In genomic region chr6:84371681-84372080, GRCh38 we compare ENCODE assay signal across 31 cellular contexts.
"Had no signal": no experiment of that assay in that cellular context is flagged by ENCODE, and none has a peak within 500 bp of the region (broad histone marks: within the 10 kb centered on the region; RNA-seq: fewer than 3 reads in every experiment).

No MANE protein-coding gene starts in this region.

- DNase-seq: activated CD4-positive, alpha-beta memory T cell treated with anti-CD3 and anti-CD28 coated beads, Interleukin-2, amount 10 ng/mL, durations not matched to agents 7 days and 5 days; activated CD4-positive, alpha-beta T cell treated with anti-CD3 and anti-CD28 coated beads for 1 hour; activated CD4-positive, alpha-beta T cell treated with anti-CD3 and anti-CD28 coated beads for 4 hours; activated CD4-positive, alpha-beta T cell treated with anti-CD3 and anti-CD28 coated beads, Interleukin-2, amount 10 ng/mL, durations not matched to agents 7 days and 5 days; activated CD4-positive, alpha-beta T cell treated with anti-CD3 and anti-CD28 coated beads, Interleukin-2, amount 50 U/mL, for 4 hours; activated CD8-positive, alpha-beta memory T cell treated with anti-CD3 and anti-CD28 coated beads, Interleukin-2, amount 50 U/mL, for 48 hours; activated gamma-delta T cell; activated naive CD4-positive, alpha-beta T cell; activated naive CD4-positive, alpha-beta T cell treated with anti-CD3 and anti-CD28 coated beads, Interleukin-2, amount 10 ng/mL, durations not matched to agents 7 days and 5 days; activated naive CD8-positive, alpha-beta T cell treated with anti-CD3 and anti-CD28 coated beads, Interleukin-2, amount 10 ng/mL, durations not matched to agents 7 days and 5 days; activated T-cell treated with anti-CD3 and anti-CD28 coated beads for 4 hours; activated T-cell treated with anti-CD3 and anti-CD28 coated beads, Interleukin-2, amount 50 U/mL, for 24 hours; activated T-cell treated with anti-CD3 and anti-CD28 coated beads, Interleukin-2, amount 50 U/mL, for 72 hours; amniotic stem cell; anterior cingulate cortex; brain microvascular endothelial cell; dermis blood vessel endothelial cell; effector CD4-positive, alpha-beta T cell; effector memory CD8-positive, alpha-beta T cell; erythroblast; foreskin keratinocyte; gastrocnemius medialis; glutamatergic neuron; heart left ventricle; hypothalamus had no signal

- H3K27me3 ChIP-seq: brain microvascular endothelial cell, esophagus muscularis mucosa, foreskin keratinocyte, gastrocnemius medialis, heart left ventricle had no signal

- H3K27me3 Mint-ChIP-seq: activated CD4-positive, alpha-beta memory T cell treated with anti-CD3 and anti-CD28 coated beads, Interleukin-2, amount 10 ng/mL, durations not matched to agents 7 days and 5 days; activated CD4-positive, alpha-beta T cell treated with anti-CD3 and anti-CD28 coated beads, Interleukin-2, amount 10 ng/mL, durations not matched to agents 7 days and 5 days; activated naive CD4-positive, alpha-beta T cell treated with anti-CD3 and anti-CD28 coated beads, Interleukin-2, amount 10 ng/mL, durations not matched to agents 7 days and 5 days; activated naive CD8-positive, alpha-beta T cell treated with anti-CD3 and anti-CD28 coated beads, Interleukin-2, amount 10 ng/mL, durations not matched to agents 7 days and 5 days; activated T-cell treated with anti-CD3 and anti-CD28 coated beads, Interleukin-2, amount 50 U/mL, for 24 hours; central memory CD8-positive, alpha-beta T cell; effector memory CD8-positive, alpha-beta T cell had no signal

- H3K4me1 Mint-ChIP-seq: activated CD4-positive, alpha-beta memory T cell treated with anti-CD3 and anti-CD28 coated beads, Interleukin-2, amount 10 ng/mL, durations not matched to agents 7 days and 5 days; activated CD4-positive, alpha-beta T cell treated with anti-CD3 and anti-CD28 coated beads, Interleukin-2, amount 10 ng/mL, durations not matched to agents 7 days and 5 days; activated naive CD4-positive, alpha-beta T cell treated with anti-CD3 and anti-CD28 coated beads, Interleukin-2, amount 10 ng/mL, durations not matched to agents 7 days and 5 days; activated naive CD8-positive, alpha-beta T cell treated with anti-CD3 and anti-CD28 coated beads, Interleukin-2, amount 10 ng/mL, durations not matched to agents 7 days and 5 days; central memory CD8-positive, alpha-beta T cell; WTC11 had no signal

- H3K4me3 ChIP-seq: coronary artery, esophagus muscularis mucosa, gastrocnemius medialis, heart left ventricle had no signal

- H3K4me1 ChIP-seq: esophagus muscularis mucosa, foreskin keratinocyte, gastrocnemius medialis, heart left ventricle had no signal

- ATAC-seq: activated naive CD4-positive, alpha-beta T cell treated with anti-CD3 and anti-CD28 coated beads, Interleukin-2, amount 50 U/mL, for 72 hours; activated T-cell treated with anti-CD3 and anti-CD28 coated beads, Interleukin-2, amount 50 U/mL, for 72 hours; effector memory CD8-positive, alpha-beta T cell; foreskin keratinocyte; gastrocnemius medialis; heart left ventricle had no signal

- H3K4me3 Mint-ChIP-seq: activated CD4-positive, alpha-beta memory T cell treated with anti-CD3 and anti-CD28 coated beads, Interleukin-2, amount 10 ng/mL, durations not matched to agents 7 days and 5 days; activated CD4-positive, alpha-beta T cell treated with anti-CD3 and anti-CD28 coated beads, Interleukin-2, amount 10 ng/mL, durations not matched to agents 7 days and 5 days; activated naive CD4-positive, alpha-beta T cell treated with anti-CD3 and anti-CD28 coated beads, Interleukin-2, amount 10 ng/mL, durations not matched to agents 7 days and 5 days; activated naive CD8-positive, alpha-beta T cell treated with anti-CD3 and anti-CD28 coated beads, Interleukin-2, amount 10 ng/mL, durations not matched to agents 7 days and 5 days; activated T-cell treated with anti-CD3 and anti-CD28 coated beads, Interleukin-2, amount 50 U/mL, for 24 hours; activated T-cell treated with anti-CD3 and anti-CD28 coated beads, Interleukin-2, amount 50 U/mL, for 72 hours; central memory CD8-positive, alpha-beta T cell; effector memory CD8-positive, alpha-beta T cell; WTC11 had no signal

- H3K9me3 Mint-ChIP-seq: activated naive CD8-positive, alpha-beta T cell treated with anti-CD3 and anti-CD28 coated beads, Interleukin-2, amount 10 ng/mL, durations not matched to agents 7 days and 5 days; activated T-cell treated with anti-CD3 and anti-CD28 coated beads, Interleukin-2, amount 50 U/mL, for 24 hours; WTC11 had no signal

- H3K9me3 ChIP-seq: esophagus muscularis mucosa, gastrocnemius medialis had no signal

- H3K27ac Mint-ChIP-seq: activated CD4-positive, alpha-beta memory T cell treated with anti-CD3 and anti-CD28 coated beads, Interleukin-2, amount 10 ng/mL, durations not matched to agents 7 days and 5 days; activated CD4-positive, alpha-beta T cell treated with anti-CD3 and anti-CD28 coated beads, Interleukin-2, amount 10 ng/mL, durations not matched to agents 7 days and 5 days; activated naive CD4-positive, alpha-beta T cell treated with anti-CD3 and anti-CD28 coated beads, Interleukin-2, amount 10 ng/mL, durations not matched to agents 7 days and 5 days; activated naive CD4-positive, alpha-beta T cell treated with anti-CD3 and anti-CD28 coated beads, Interleukin-2, amount 50 U/mL, for 72 hours; activated naive CD8-positive, alpha-beta T cell treated with anti-CD3 and anti-CD28 coated beads, Interleukin-2, amount 10 ng/mL, durations not matched to agents 7 days and 5 days; activated T-cell treated with anti-CD3 and anti-CD28 coated beads, Interleukin-2, amount 50 U/mL, for 24 hours; activated T-cell treated with anti-CD3 and anti-CD28 coated beads, Interleukin-2, amount 50 U/mL, for 72 hours; effector memory CD8-positive, alpha-beta T cell; WTC11 had no signal

- H3K27ac ChIP-seq: brain microvascular endothelial cell, coronary artery, esophagus muscularis mucosa, foreskin keratinocyte, gastrocnemius medialis, heart left ventricle, VCaP had no signal

- H3K36me3 Mint-ChIP-seq: activated naive CD4-positive, alpha-beta T cell treated with anti-CD3 and anti-CD28 coated beads, Interleukin-2, amount 10 ng/mL, durations not matched to agents 7 days and 5 days; activated naive CD4-positive, alpha-beta T cell treated with anti-CD3 and anti-CD28 coated beads, Interleukin-2, amount 50 U/mL, for 72 hours; activated naive CD8-positive, alpha-beta T cell treated with anti-CD3 and anti-CD28 coated beads, Interleukin-2, amount 10 ng/mL, durations not matched to agents 7 days and 5 days; WTC11 had no signal

- H3K36me3 ChIP-seq: brain microvascular endothelial cell, esophagus muscularis mucosa, gastrocnemius medialis, heart left ventricle had no signal
